9 cellular contexts compared by ENCODE assay signal in genomic region chr3:72821170-72821781, GRCh38. TPM values are rescaled to one million over a fixed set of nuclear protein-coding genes. Genes with fewer than 3 reads are reported as not detected.
A peak's percentile ranks its signal among the peaks of the same experiment; 100 is the strongest.
DNase-seq lines count a peak whose midpoint lies in the region; ATAC-seq, FAIRE-seq and TF ChIP-seq lines count a peak whose summit lies in the region.
"Had no signal": no experiment of that assay in that cellular context is flagged by ENCODE, and none has a peak within 500 bp of the region (broad histone marks: within the 10 kb centered on the region; RNA-seq: fewer than 3 reads in every experiment).

No MANE protein-coding gene starts in this region.

- intact Hi-C loops in pancreas (cut with DNase I): no loop called here

- no peak for TF ChIP-seq POLR2A in tibial nerve (IDR thresholded peaks at IDR 0.05)

- H3K36me3 ChIP-seq in brain microvascular endothelial cell (replicated peaks) (no peaks in the 10 kb centered on the region), pancreas (no peaks in the 10 kb centered on the region), tibial nerve (peaks cover 0 to 6% (median 0%) of the 10 kb centered on the region in 3 donors)

- H3K4me1 Mint-ChIP-seq in activated T-cell treated with anti-CD3 and anti-CD28 coated beads, Interleukin-2, amount 50 U/mL, for 72 hours (ENCODE audit: low read depth): peaks cover 11% of the 10 kb centered on the region

- TF ChIP-seq CTCF in brain microvascular endothelial cell (IDR thresholded peaks at IDR 0.05; ENCODE audit: low read depth, low read length, missing control alignments): no peak
- TF ChIP-seq CTCF in pancreas (IDR thresholded peaks at IDR 0.05): no peak
- TF ChIP-seq CTCF in tibial nerve (IDR thresholded peaks at IDR 0.05): no peak

- no peak overlapping the region for H3K4me3 Mint-ChIP-seq in activated T-cell treated with anti-CD3 and anti-CD28 coated beads, Interleukin-2, amount 50 U/mL, for 72 hours

- H3K27me3 Mint-ChIP-seq in activated T-cell treated with anti-CD3 and anti-CD28 coated beads, Interleukin-2, amount 50 U/mL, for 72 hours (ENCODE audit: low read depth): no peaks in the 10 kb centered on the region

- peak in 1 of 2 donors; percentile 13 for DNase-seq in activated T-cell treated with anti-CD3 and anti-CD28 coated beads, Interleukin-2, amount 50 U/mL, for 72 hours
- DNase-seq in activated T-cell treated with anti-CD3 and anti-CD28 coated beads, Interleukin-2, amount 50 U/mL, for 48 hours: no peak
- DNase-seq in M059J (ENCODE audit: low read depth) (peak; percentile 76), brain microvascular endothelial cell (peak; percentile 47), pancreas (no peak), GM03348 (ENCODE audit: low spot score) (no peak), tibial nerve (ENCODE audit: low spot score in 2 of 2) (no peak)

- WGBS in pancreas, 2 donors: 11 to 12% methylated on average over 8 of the region's 8 CpGs
- WGBS in tibial nerve, 2 donors: 64 to 66% methylated on average over 8 of the region's 8 CpGs

- peak; percentile 73 for FAIRE-seq in pancreas (lab: Jason Lieb, UNC)
- FAIRE-seq: G401.6 had no signal

- no peak for TF ChIP-seq EP300 in tibial nerve (IDR thresholded peaks at IDR 0.05)

- no peaks in the 10 kb centered on the region for H3K27me3 ChIP-seq in brain microvascular endothelial cell (replicated peaks)
- no peaks in the 10 kb centered on the region for H3K27me3 ChIP-seq in pancreas
- no peaks in the 10 kb centered on the region for H3K27me3 ChIP-seq in tibial nerve

- no peaks in the 10 kb centered on the region for H3K9me3 ChIP-seq in pancreas
- no peaks in the 10 kb centered on the region for H3K9me3 ChIP-seq in tibial nerve

- in situ Hi-C loops in brain microvascular endothelial cell (cut with HindIII; ENCODE audit: low pct_ligation_motif_present, low sequenced_read_pairs): no loop called here

- no peaks in the 10 kb centered on the region for H3K9me3 Mint-ChIP-seq in activated T-cell treated with anti-CD3 and anti-CD28 coated beads, Interleukin-2, amount 50 U/mL, for 72 hours

- H3K27ac Mint-ChIP-seq in activated T-cell treated with anti-CD3 and anti-CD28 coated beads, Interleukin-2, amount 50 U/mL, for 72 hours: no peak overlapping the region

- ATAC-seq in activated T-cell treated with anti-CD3 and anti-CD28 coated beads, Interleukin-2, amount 50 U/mL, for 72 hours (replicated peaks in 1 of 2): peak; percentile 30 to 38
- ATAC-seq in pancreas (peak; percentile 38 to 69 (median 59)), HG03342 (IDR thresholded peaks at IDR 0.05; ENCODE audit: unreplicated experiment) (no peak)

- H3K4me3 ChIP-seq in brain microvascular endothelial cell (ENCODE audit: low read depth, low read length) (no peak overlapping the region), pancreas (no peak overlapping the region), tibial nerve (no peak overlapping the region)

- peaks cover 0 to 2% of the 10 kb centered on the region in 2 donors for H3K36me3 Mint-ChIP-seq in activated T-cell treated with anti-CD3 and anti-CD28 coated beads, Interleukin-2, amount 50 U/mL, for 72 hours (ENCODE audit: insufficient read depth in 2 of 2)

- H3K27ac ChIP-seq in brain microvascular endothelial cell (peak overlapping the region; percentile 9), pancreas (peak overlapping the region in 2 of 4 donors; percentile 38 to 65), tibial nerve (peak overlapping the region in 1 of 4 donors; percentile 1)

- peaks cover 25 to 41% (median 27%) of the 10 kb centered on the region in 3 donors for H3K4me1 ChIP-seq in pancreas
- peaks cover 0 to 32% (median 4%) of the 10 kb centered on the region in 4 donors for H3K4me1 ChIP-seq in tibial nerve

RNA-seq across cellular contexts. Expression of gene SHQ1, which starts 27.0 kb away (rescaled TPM):
- total RNA-seq in activated T-cell treated with anti-CD3 and anti-CD28 coated beads, Interleukin-2, amount 50 U/mL, for 72 hours: 10 to 100 TPM; 26.4 to 26.7 TPM
- total RNA-seq in M059J (2014; rRNA removed; shearing (Covaris generic)): 12.6 and 14.0 TPM in 2 replicates
- total RNA-seq in pancreas (10 to 100 TPM in 2 of 6 donors, 1 to 10 TPM in 4; 5.5 to 13.4 (median 8.9) TPM), tibial nerve (10 to 100 TPM; 10.0 to 25.3 (median 19.5) TPM)
- polyA plus RNA-seq in pancreas: 1 to 10 TPM; 4.1 to 7.1 TPM

Comparison
In these comparisons a context has a peak if more than half of its experiments do, and no peak if none do; other contexts are left out.
1. DNase-seq: peak in M059J (single experiment) and brain microvascular endothelial cell (single experiment); none in activated T-cell treated with anti-CD3 and anti-CD28 coated beads, Interleukin-2, amount 50 U/mL, for 48 hours (0 of 2), pancreas (0 of 6), GM03348 (single experiment) and tibial nerve (0 of 2).